In the genomic region with DNA sequence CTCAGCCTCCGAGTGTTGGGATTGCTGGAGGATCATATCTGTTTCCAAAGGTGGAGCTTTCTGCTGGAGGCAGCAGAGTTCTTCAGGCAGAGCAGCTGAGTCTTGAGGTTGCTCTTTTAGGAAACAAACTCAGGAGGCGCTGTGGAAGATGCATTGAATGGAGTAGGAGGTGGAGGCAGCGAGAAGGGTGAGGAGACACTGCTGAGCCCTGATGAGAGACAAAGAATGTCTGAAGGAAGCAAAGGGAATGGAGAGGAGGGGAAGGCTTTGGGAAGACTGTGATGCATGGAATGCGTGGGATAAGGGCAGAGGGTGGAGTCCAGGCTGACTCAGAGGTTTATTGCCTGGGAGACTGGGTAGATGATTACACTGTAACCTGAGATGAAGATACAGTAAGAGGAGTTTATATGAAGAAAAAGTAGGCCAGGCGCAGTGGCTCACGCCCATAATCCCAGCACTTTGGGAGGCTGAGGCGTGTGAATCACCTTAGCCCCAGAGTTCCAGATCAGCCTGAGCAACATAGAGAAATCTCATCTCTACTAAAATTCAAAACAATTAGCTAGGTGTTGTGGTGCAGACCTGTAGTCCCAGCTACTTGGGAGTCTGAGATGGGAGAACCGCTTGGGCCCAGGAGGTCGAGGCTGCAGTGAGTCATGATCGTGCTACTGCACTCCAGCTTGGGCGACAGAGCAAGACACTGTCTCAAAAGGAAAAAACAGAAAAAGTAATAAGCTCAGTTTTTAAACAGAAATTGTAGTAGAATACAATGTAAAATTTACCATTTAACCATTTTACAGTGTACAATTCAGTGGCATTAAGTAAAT, we compare ENCODE assay signal across 1 cellular context.
TF ChIP-seq lines count a peak whose summit lies in the region.

No MANE protein-coding gene starts in this region.

TF ChIP-seq in SK-N-SH, 30 proteins besides CTCF, POLR2A, EP300 and RAD21:
- peak; percentile 42; the same call in 1 of the 2 replicates for TF ChIP-seq RXRA (IDR thresholded peaks at IDR 0.05; ENCODE audit: borderline replicate concordance, low read depth)
- TF ChIP-seq SMC3 (IDR thresholded peaks at IDR 0.05; ENCODE audit: low read depth, low read length): peak; percentile 11; the same call in 1 of the 2 replicates
- no peak for TF ChIP-seq CHD2 (IDR thresholded peaks at IDR 0.05; ENCODE audit: low read length, partially characterized antibody)
- peak; percentile 59 for TF ChIP-seq FOSL2 (IDR thresholded peaks at IDR 0.05; ENCODE audit: borderline replicate concordance, low read depth)
- TF ChIP-seq RFX5 (IDR thresholded peaks at IDR 0.05; ENCODE audit: low read length): no peak
- TF ChIP-seq, protein P1, sequence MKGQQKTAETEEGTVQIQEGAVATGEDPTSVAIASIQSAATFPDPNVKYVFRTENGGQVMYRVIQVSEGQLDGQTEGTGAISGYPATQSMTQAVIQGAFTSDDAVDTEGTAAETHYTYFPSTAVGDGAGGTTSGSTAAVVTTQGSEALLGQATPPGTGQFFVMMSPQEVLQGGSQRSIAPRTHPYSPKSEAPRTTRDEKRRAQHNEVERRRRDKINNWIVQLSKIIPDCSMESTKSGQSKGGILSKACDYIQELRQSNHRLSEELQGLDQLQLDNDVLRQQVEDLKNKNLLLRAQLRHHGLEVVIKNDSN (IDR thresholded peaks at IDR 0.05; ENCODE audit: borderline replicate concordance, low read depth): no peak
- TF ChIP-seq, protein P2, sequence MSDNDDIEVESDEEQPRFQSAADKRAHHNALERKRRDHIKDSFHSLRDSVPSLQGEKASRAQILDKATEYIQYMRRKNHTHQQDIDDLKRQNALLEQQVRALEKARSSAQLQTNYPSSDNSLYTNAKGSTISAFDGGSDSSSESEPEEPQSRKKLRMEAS (IDR thresholded peaks at IDR 0.05; ENCODE audit: low read depth): peak; percentile 22; the same call in 1 of the 2 replicates
- no peak for TF ChIP-seq FOXJ3 (CRISPR knock-in tag; IDR thresholded peaks at IDR 0.05)
- TF ChIP-seq, protein P3, sequence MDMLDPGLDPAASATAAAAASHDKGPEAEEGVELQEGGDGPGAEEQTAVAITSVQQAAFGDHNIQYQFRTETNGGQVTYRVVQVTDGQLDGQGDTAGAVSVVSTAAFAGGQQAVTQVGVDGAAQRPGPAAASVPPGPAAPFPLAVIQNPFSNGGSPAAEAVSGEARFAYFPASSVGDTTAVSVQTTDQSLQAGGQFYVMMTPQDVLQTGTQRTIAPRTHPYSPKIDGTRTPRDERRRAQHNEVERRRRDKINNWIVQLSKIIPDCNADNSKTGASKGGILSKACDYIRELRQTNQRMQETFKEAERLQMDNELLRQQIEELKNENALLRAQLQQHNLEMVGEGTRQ (IDR thresholded peaks at IDR 0.05; ENCODE audit: borderline replicate concordance, low read depth, low read length): no peak
- no peak for TF ChIP-seq YY1 (IDR thresholded peaks at IDR 0.05; ENCODE audit: low read depth)
- no peak for TF ChIP-seq RCOR1 (IDR thresholded peaks at IDR 0.05; ENCODE audit: low read length)
- 0 out of 2 replicates have a peak, but pooled peaks have one; percentile 1 for TF ChIP-seq NFIC (IDR thresholded peaks at IDR 0.05; ENCODE audit: borderline replicate concordance)
- TF ChIP-seq GABPA (IDR thresholded peaks at IDR 0.05; ENCODE audit: low read depth): no peak
- TF ChIP-seq MEF2A (IDR thresholded peaks at IDR 0.05; ENCODE audit: borderline replicate concordance, low read depth): no peak
- TF ChIP-seq POLR2AphosphoS5 (IDR thresholded peaks at IDR 0.05; ENCODE audit: low read depth, low read length): peak; percentile 73
- no peak for TF ChIP-seq EZH2phosphoT487 (IDR thresholded peaks at IDR 0.05; ENCODE audit: borderline replicate concordance, low read depth)
- TF ChIP-seq GATA2 (CRISPR knock-in tag; IDR thresholded peaks at IDR 0.05): no peak
- TF ChIP-seq TEAD4 (IDR thresholded peaks at IDR 0.05; ENCODE audit: borderline replicate concordance, insufficient read depth): peak; percentile 52; the same call in 1 of the 2 replicates
- TF ChIP-seq, protein P4, sequence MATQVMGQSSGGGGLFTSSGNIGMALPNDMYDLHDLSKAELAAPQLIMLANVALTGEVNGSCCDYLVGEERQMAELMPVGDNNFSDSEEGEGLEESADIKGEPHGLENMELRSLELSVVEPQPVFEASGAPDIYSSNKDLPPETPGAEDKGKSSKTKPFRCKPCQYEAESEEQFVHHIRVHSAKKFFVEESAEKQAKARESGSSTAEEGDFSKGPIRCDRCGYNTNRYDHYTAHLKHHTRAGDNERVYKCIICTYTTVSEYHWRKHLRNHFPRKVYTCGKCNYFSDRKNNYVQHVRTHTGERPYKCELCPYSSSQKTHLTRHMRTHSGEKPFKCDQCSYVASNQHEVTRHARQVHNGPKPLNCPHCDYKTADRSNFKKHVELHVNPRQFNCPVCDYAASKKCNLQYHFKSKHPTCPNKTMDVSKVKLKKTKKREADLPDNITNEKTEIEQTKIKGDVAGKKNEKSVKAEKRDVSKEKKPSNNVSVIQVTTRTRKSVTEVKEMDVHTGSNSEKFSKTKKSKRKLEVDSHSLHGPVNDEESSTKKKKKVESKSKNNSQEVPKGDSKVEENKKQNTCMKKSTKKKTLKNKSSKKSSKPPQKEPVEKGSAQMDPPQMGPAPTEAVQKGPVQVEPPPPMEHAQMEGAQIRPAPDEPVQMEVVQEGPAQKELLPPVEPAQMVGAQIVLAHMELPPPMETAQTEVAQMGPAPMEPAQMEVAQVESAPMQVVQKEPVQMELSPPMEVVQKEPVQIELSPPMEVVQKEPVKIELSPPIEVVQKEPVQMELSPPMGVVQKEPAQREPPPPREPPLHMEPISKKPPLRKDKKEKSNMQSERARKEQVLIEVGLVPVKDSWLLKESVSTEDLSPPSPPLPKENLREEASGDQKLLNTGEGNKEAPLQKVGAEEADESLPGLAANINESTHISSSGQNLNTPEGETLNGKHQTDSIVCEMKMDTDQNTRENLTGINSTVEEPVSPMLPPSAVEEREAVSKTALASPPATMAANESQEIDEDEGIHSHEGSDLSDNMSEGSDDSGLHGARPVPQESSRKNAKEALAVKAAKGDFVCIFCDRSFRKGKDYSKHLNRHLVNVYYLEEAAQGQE (IDR thresholded peaks at IDR 0.05; ENCODE audit: low read depth, low read length): peak; percentile 35; the same call in 1 of the 2 replicates
- TF ChIP-seq, protein P5, sequence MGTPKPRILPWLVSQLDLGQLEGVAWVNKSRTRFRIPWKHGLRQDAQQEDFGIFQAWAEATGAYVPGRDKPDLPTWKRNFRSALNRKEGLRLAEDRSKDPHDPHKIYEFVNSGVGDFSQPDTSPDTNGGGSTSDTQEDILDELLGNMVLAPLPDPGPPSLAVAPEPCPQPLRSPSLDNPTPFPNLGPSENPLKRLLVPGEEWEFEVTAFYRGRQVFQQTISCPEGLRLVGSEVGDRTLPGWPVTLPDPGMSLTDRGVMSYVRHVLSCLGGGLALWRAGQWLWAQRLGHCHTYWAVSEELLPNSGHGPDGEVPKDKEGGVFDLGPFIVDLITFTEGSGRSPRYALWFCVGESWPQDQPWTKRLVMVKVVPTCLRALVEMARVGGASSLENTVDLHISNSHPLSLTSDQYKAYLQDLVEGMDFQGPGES (IDR thresholded peaks at IDR 0.05; ENCODE audit: low read depth, low read length): no peak
- 0 out of 2 replicates have a peak, but pooled peaks have one; percentile 24 for TF ChIP-seq NRF1 (IDR thresholded peaks at IDR 0.05; ENCODE audit: low read depth, low read length)
- no peak for TF ChIP-seq MXI1 (IDR thresholded peaks at IDR 0.05; ENCODE audit: low read depth, low read length)
- no peak for TF ChIP-seq ELF1 (IDR thresholded peaks at IDR 0.05)
- peak; percentile 39 for TF ChIP-seq TAF1 (IDR thresholded peaks at IDR 0.05; ENCODE audit: borderline replicate concordance, low read depth, low read length)
- TF ChIP-seq, protein P6, sequence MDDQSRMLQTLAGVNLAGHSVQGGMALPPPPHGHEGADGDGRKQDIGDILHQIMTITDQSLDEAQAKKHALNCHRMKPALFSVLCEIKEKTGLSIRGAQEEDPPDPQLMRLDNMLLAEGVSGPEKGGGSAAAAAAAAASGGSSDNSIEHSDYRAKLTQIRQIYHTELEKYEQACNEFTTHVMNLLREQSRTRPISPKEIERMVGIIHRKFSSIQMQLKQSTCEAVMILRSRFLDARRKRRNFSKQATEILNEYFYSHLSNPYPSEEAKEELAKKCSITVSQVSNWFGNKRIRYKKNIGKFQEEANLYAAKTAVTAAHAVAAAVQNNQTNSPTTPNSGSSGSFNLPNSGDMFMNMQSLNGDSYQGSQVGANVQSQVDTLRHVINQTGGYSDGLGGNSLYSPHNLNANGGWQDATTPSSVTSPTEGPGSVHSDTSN (IDR thresholded peaks at IDR 0.05): no peak; the same call in 1 of the 2 replicates
- peak; percentile 74; the same call in 1 of the 2 replicates for TF ChIP-seq JUND (IDR thresholded peaks at IDR 0.05)
- TF ChIP-seq FOXM1 (IDR thresholded peaks at IDR 0.05; ENCODE audit: low read depth): no peak
- TF ChIP-seq TCF12 (IDR thresholded peaks at IDR 0.05): 0 out of 2 replicates have a peak, but pooled peaks have one; percentile 16
- TF ChIP-seq, protein P7, sequence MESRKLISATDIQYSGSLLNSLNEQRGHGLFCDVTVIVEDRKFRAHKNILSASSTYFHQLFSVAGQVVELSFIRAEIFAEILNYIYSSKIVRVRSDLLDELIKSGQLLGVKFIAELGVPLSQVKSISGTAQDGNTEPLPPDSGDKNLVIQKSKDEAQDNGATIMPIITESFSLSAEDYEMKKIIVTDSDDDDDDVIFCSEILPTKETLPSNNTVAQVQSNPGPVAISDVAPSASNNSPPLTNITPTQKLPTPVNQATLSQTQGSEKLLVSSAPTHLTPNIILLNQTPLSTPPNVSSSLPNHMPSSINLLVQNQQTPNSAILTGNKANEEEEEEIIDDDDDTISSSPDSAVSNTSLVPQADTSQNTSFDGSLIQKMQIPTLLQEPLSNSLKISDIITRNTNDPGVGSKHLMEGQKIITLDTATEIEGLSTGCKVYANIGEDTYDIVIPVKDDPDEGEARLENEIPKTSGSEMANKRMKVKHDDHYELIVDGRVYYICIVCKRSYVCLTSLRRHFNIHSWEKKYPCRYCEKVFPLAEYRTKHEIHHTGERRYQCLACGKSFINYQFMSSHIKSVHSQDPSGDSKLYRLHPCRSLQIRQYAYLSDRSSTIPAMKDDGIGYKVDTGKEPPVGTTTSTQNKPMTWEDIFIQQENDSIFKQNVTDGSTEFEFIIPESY (IDR thresholded peaks at IDR 0.05; ENCODE audit: borderline replicate concordance, low read depth): no peak
- TF ChIP-seq SIN3A (IDR thresholded peaks at IDR 0.05; ENCODE audit: borderline replicate concordance, low read depth, low read length): peak; percentile 8; the same call in 1 of the 2 replicates
